ENCODE assay signal across 18 cellular contexts in the genomic region with DNA sequence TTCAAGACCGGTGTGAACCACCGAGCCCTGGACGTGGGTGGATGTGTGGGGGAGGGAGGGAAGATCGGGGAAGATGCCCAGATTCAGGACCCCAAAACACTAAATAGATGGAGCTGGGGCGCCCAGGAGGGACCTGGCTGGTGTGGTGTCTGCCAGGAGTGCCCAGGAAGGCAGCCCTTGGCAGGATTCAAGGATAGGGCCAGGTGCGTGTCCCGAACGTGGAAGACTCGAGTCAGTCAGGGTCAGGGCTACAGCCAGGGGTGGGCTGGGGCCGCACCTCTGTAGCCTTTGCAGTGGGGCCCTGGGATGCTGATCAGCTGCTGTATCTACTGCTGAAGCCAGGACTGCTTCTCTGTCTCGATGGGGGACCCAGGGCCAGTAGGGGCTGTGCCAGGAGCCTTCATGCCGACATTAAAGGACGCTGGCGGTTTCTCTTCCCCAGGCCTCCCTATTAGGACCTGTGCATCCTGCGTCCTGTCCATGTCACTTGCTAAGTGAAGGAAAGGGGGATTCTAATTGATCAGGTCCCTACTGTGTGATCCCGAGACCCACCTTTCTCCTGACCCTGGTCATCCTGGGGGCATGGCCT. TPM values are rescaled to one million over a fixed set of nuclear protein-coding genes. Genes with fewer than 3 reads are reported as not detected.
A peak's percentile ranks its signal among the peaks of the same experiment; 100 is the strongest.
DNase-seq lines count a peak whose midpoint lies in the region; ATAC-seq, FAIRE-seq and TF ChIP-seq lines count a peak whose summit lies in the region.
"Had no signal": no experiment of that assay in that cellular context is flagged by ENCODE, and none has a peak within 500 bp of the region (broad histone marks: within the 10 kb centered on the region; RNA-seq: fewer than 3 reads in every experiment).

No MANE protein-coding gene starts in this region.

- no peak overlapping the region for H3K4me3 Mint-ChIP-seq in astrocyte (ENCODE audit: unreplicated experiment)

- H3K27me3 ChIP-seq in right atrium auricular region = no peaks in the 10 kb centered on the region
- no peaks in the 10 kb centered on the region for H3K27me3 ChIP-seq in astrocyte (ENCODE audit: insufficient read depth, low read length)
- H3K27me3 ChIP-seq in right lobe of liver = no peaks in the 10 kb centered on the region

- H3K79me2 ChIP-seq in astrocyte (ENCODE audit: insufficient read depth, low read length) = no peaks in the 10 kb centered on the region

- H3K27ac ChIP-seq in right atrium auricular region = peak overlapping the region; percentile 22 to 27
- no peak overlapping the region for H3K27ac ChIP-seq in astrocyte (ENCODE audit: low read depth, low read length)
- peak overlapping the region in 2 of 3 donors; percentile 87 to 92 for H3K27ac ChIP-seq in right lobe of liver
- H3K27ac ChIP-seq in temporal lobe (ENCODE audit: low read depth, low read length) = peak overlapping the region; percentile 73
- H3K27ac ChIP-seq: KMS-11 had no signal

- H3K36me3 Mint-ChIP-seq in astrocyte (ENCODE audit: low read depth, unreplicated experiment) = peaks cover 8% of the 10 kb centered on the region

- ATAC-seq in left ventricle myocardium superior (no peak), right lobe of liver (peak in 2 of 4 donors; percentile 2), HG02970 (IDR thresholded peaks at IDR 0.05; ENCODE audit: low FRiP score, unreplicated experiment) (no peak)

- DNase-seq in right atrium auricular region (ENCODE audit: low spot score) (no peak), left ventricle myocardium superior (no peak), astrocyte (ENCODE audit: low read depth) (no peak), right lobe of liver (no peak), SKM-1 treated with dmso at 0.1 percent for 144 hours (lab: John Stamatoyannopoulos, UW; ENCODE audit: unreplicated experiment) (no peak)
- DNase-seq: GOT3, MV-4-11, NCI-H1417, NCI-H187, NCI-H2107, NCI-H510A, NCI-H774, SHP77 treated with DMSO at 0.1 percent for 48 hours had no signal

- no peak for FAIRE-seq in astrocyte (lab: Jason Lieb, UNC)
- FAIRE-seq: D721Med, GM12891 had no signal

- no peaks in the 10 kb centered on the region for H3K9me3 Mint-ChIP-seq in astrocyte (ENCODE audit: unreplicated experiment)

- H2AFZ ChIP-seq in astrocyte (ENCODE audit: low read depth, low read length) = no peak overlapping the region

- no peak overlapping the region for H3K4me3 ChIP-seq in right atrium auricular region
- no peak overlapping the region for H3K4me3 ChIP-seq in astrocyte (ENCODE audit: insufficient read depth, low read depth, low read length)
- H3K4me3 ChIP-seq in right lobe of liver = peak overlapping the region; percentile 12 to 80 (median 45)

- no peaks in the 10 kb centered on the region for H4K20me1 ChIP-seq in astrocyte (ENCODE audit: insufficient read depth, low read length)

- TF ChIP-seq CTCF in right atrium auricular region (IDR thresholded peaks at IDR 0.05) = no peak
- no peak for TF ChIP-seq CTCF in astrocyte (IDR thresholded peaks at IDR 0.05; ENCODE audit: insufficient read depth, low read depth, low read length)
- no peak for TF ChIP-seq CTCF in right lobe of liver (IDR thresholded peaks at IDR 0.05)

- no peak for TF ChIP-seq POLR2A in right lobe of liver (IDR thresholded peaks at IDR 0.05)

- H3K27me3 Mint-ChIP-seq in astrocyte (ENCODE audit: low read depth, unreplicated experiment) = no peaks in the 10 kb centered on the region

- intact Hi-C loops in left ventricle myocardium superior (cut with micrococcal nuclease) (no loop called here), right lobe of liver (cut with DNase I) (no loop called here)

- H3K4me2 ChIP-seq in astrocyte (ENCODE audit: low read length) = no peak overlapping the region
- H3K4me2 ChIP-seq: KMS-11 had no signal

- H3K27ac Mint-ChIP-seq in astrocyte (ENCODE audit: unreplicated experiment) = no peak overlapping the region

- H3K9me3 ChIP-seq in right atrium auricular region (no peaks in the 10 kb centered on the region), astrocyte (ENCODE audit: insufficient read depth, low read depth, low read length) (no peaks in the 10 kb centered on the region), right lobe of liver (no peaks in the 10 kb centered on the region)

- H3K36me3 ChIP-seq in right atrium auricular region = peaks cover 4% of the 10 kb centered on the region
- no peaks in the 10 kb centered on the region for H3K36me3 ChIP-seq in astrocyte (ENCODE audit: insufficient read depth, low read length)
- H3K36me3 ChIP-seq in right lobe of liver = peaks cover 0 to 31% (median 1%) of the 10 kb centered on the region in 4 donors

- H3K4me1 Mint-ChIP-seq in astrocyte (ENCODE audit: low read depth, unreplicated experiment) = no peaks in the 10 kb centered on the region

- peak overlapping the region; percentile 2 for H3K9ac ChIP-seq in astrocyte (ENCODE audit: low read length)
- H3K9ac ChIP-seq: KMS-11 had no signal

- H3K4me1 ChIP-seq in right atrium auricular region = peaks cover 0 to under 1% of the 10 kb centered on the region in 2 donors
- peaks cover 7% of the 10 kb centered on the region for H3K4me1 ChIP-seq in astrocyte (ENCODE audit: insufficient read depth, low read length)
- H3K4me1 ChIP-seq in right lobe of liver = peaks cover 0 to 53% (median 22%) of the 10 kb centered on the region in 4 donors

- WGBS in right lobe of liver (ENCODE audit: insufficient coverage, low coverage, low lambda C conversion rate, missing lambda C conversion rate) = 27% methylated on average over 6 of the region's 16 CpGs

RNA-seq across cellular contexts. Expression of gene KDM8, which starts 13.1 kb away (rescaled TPM):
- total RNA-seq in right atrium auricular region = 1 to 10 TPM; 2.9 to 3.8 TPM
- total RNA-seq in left ventricle myocardium superior = 3.7 TPM
- total RNA-seq in astrocyte = 3.4 and 4.3 TPM in 2 replicates
- total RNA-seq in right lobe of liver = 100 to 1,000 TPM in 1 of 6 experiments, 10 to 100 TPM in 5; 11.2 to 153 (median 66.7) TPM
- total RNA-seq in temporal lobe = 3.0 TPM

RNA-seq across cellular contexts. Expression of gene NSMCE1, which starts 52.2 kb away (rescaled TPM):
- total RNA-seq in right atrium auricular region (10 to 100 TPM; 24.0 to 35.8 TPM), left ventricle myocardium superior (34.2 TPM), astrocyte (12.1 and 13.9 TPM in 2 replicates), right lobe of liver (10 to 100 TPM; 23.7 to 42.3 (median 33.1) TPM), temporal lobe (24.8 TPM)

Comparison
In these comparisons a context has a peak if more than half of its experiments do, and no peak if none do; other contexts are left out.
1. H3K4me3 ChIP-seq: peak in right lobe of liver (3 of 3); none in right atrium auricular region (0 of 2) and astrocyte (single experiment).